Comparison of ENCODE assay signal across 12 cellular contexts in the genomic region with DNA sequence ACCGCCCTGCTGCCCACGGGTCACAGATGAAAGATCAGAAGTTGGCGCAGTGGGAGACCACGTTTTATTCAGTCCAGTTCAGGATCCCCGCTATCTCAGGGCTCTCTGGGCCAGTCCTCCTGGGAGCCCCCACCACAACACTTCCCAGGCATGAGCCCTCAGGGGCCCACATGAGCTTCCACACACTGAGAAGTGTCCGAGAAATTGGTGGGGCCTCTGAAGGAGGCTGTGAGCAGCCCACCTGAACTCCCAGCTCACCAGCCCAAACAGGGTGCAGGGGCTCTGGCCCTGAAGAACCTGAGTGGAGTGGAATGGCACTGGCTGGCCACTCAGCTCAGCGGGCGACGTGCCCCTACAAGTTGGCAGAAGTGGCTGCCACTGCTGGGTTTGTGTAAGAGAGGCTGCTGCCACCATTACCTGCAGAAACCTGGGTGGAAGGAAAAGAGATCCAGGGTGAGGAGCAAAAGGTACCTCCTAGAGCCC. TPM values are rescaled to one million over a fixed set of nuclear protein-coding genes. Genes with fewer than 3 reads are reported as not detected.
DNase-seq lines count a peak whose midpoint lies in the region; ATAC-seq, FAIRE-seq and TF ChIP-seq lines count a peak whose summit lies in the region.
"Had no signal": no experiment of that assay in that cellular context is flagged by ENCODE, and none has a peak within 500 bp of the region (broad histone marks: within the 10 kb centered on the region; RNA-seq: fewer than 3 reads in every experiment).

No MANE protein-coding gene starts in this region.

- intact Hi-C loops in kidney (cut with DNase I): no loop called here
- intact Hi-C loops in stomach (cut with DNase I; ENCODE audit: low total_unique reads): no loop called here

- CTCF ChIA-PET in WTC11 (lab: Charles Lee): interaction anchor here (1.1 to 4.5 kb wide), 10 partner anchors 8 to 187 kb away, joined by 3 to 39 read pairs (median 9); a partner anchor contains a TSS

- 0 out of 3 replicates have a peak, but pooled peaks cover 2% of the 10 kb centered on the region for H3K9me3 Mint-ChIP-seq in GM23338
- H3K9me3 Mint-ChIP-seq in WTC11: no peaks in the 10 kb centered on the region
- H3K9me3 Mint-ChIP-seq: CD8-positive, alpha-beta memory T cell had no signal

- POLR2A ChIA-PET in WTC11 (lab: Charles Lee): interaction anchor here (0.9 to 2.1 kb wide), 2 partner anchors 9 to 10 kb away, joined by 3 to 9 read pairs; no protein-coding TSS in a partner anchor

- H3K9me2 ChIP-seq in GM23338 (ENCODE audit: insufficient read depth): no peaks in the 10 kb centered on the region

- H2AFZ ChIP-seq in GM23338: no peak overlapping the region

- H3K36me3 Mint-ChIP-seq in GM23338 (ENCODE audit: low read depth) (peaks cover 23% of the 10 kb centered on the region), WTC11 (peaks cover 9% of the 10 kb centered on the region)

- FAIRE-seq in kidney (lab: Jason Lieb, UNC): no peak

- TF ChIP-seq CTCF in GM23338 (conservative IDR thresholded peaks at IDR 0.05; ENCODE audit: low read depth in 2 of 2) (no peak), WTC11 (IDR thresholded peaks at IDR 0.05) (no peak), kidney (IDR thresholded peaks at IDR 0.05; ENCODE audit: borderline replicate concordance, extremely low read depth, insufficient read depth) (no peak), stomach (IDR thresholded peaks at IDR 0.05) (no peak)

- no peaks in the 10 kb centered on the region for H3K79me2 ChIP-seq in GM23338 (replicated peaks; ENCODE audit: insufficient read depth)

- no peak overlapping the region for H3K4me3 ChIP-seq in GM23338
- peak overlapping the region in 1 of 2 donors; percentile 33 for H3K4me3 ChIP-seq in kidney (ENCODE audit: low read length in 2 of 2)
- H3K4me3 ChIP-seq in stomach: peak overlapping the region in 3 of 4 donors; percentile 11 to 50 (median 40)
- H3K4me3 ChIP-seq: cardiac muscle cell had no signal

- peak overlapping the region in 1 of 2 donors; percentile 51 for H3K9ac ChIP-seq in kidney (ENCODE audit: low read length in 2 of 2)

- H3K27ac ChIP-seq in GM23338 (ENCODE audit: low read depth): no peak overlapping the region
- H3K27ac ChIP-seq in kidney (ENCODE audit: low read depth in 2 of 2, low read length in 2 of 2): peak overlapping the region; percentile 67 to 79
- peak overlapping the region; percentile 72 to 90 (median 79) for H3K27ac ChIP-seq in stomach
- H3K27ac ChIP-seq: cardiac muscle cell had no signal

- WGBS in stomach, 5 donors: 25 to 55% (median 39%) methylated on average over 7 to 9 of the region's 9 CpGs

- H3K4me1 ChIP-seq in GM23338 (ENCODE audit: insufficient read depth): peaks cover 17% of the 10 kb centered on the region
- peaks cover 7 to 28% of the 10 kb centered on the region in 2 donors for H3K4me1 ChIP-seq in kidney (ENCODE audit: control insufficient read depth in 1 of 2, insufficient read depth in 1 of 2, low read depth in 1 of 2, low read length in 2 of 2)
- peaks cover 30 to 63% (median 44%) of the 10 kb centered on the region in 4 donors for H3K4me1 ChIP-seq in stomach

- H3K4me3 Mint-ChIP-seq in GM23338: peak overlapping the region; percentile 11; the same call in 1 of the 3 replicates
- H3K4me3 Mint-ChIP-seq in WTC11: no peak overlapping the region
- H3K4me3 Mint-ChIP-seq: CD8-positive, alpha-beta memory T cell had no signal

- H3K27me3 Mint-ChIP-seq in GM23338 (ENCODE audit: insufficient read depth, low read depth, poor library complexity) (peaks cover 20% of the 10 kb centered on the region), WTC11 (ENCODE audit: low read depth) (no peaks in the 10 kb centered on the region)
- H3K27me3 Mint-ChIP-seq: CD8-positive, alpha-beta memory T cell had no signal

- H3K27ac Mint-ChIP-seq in GM23338: peak overlapping the region; percentile 59
- peak overlapping the region; percentile 87 for H3K27ac Mint-ChIP-seq in WTC11

- TF ChIP-seq POLR2A in stomach (IDR thresholded peaks at IDR 0.05): no peak

- H3K9me3 ChIP-seq in kidney (ENCODE audit: control insufficient read depth in 1 of 2, low read length in 2 of 2) (no peaks in the 10 kb centered on the region), stomach (no peaks in the 10 kb centered on the region)

- no peaks in the 10 kb centered on the region for H3K36me3 ChIP-seq in GM23338 (ENCODE audit: insufficient read depth)
- H3K36me3 ChIP-seq in kidney (ENCODE audit: control insufficient read depth in 1 of 2, insufficient read depth in 2 of 2, low read length in 2 of 2): no peaks in the 10 kb centered on the region
- H3K36me3 ChIP-seq in stomach: peaks cover 0 to 6% (median 0%) of the 10 kb centered on the region in 4 donors
- H3K36me3 ChIP-seq: cardiac muscle cell had no signal

- H3K4me2 ChIP-seq in GM23338: peak overlapping the region; percentile 43; the same call in 1 of the 2 replicates

- H3F3A ChIP-seq in GM23338 (replicated peaks; ENCODE audit: low read depth): 0 out of 2 replicates have a peak, but pooled peaks cover 3% of the 10 kb centered on the region

- peaks cover 30% of the 10 kb centered on the region for H3K4me1 Mint-ChIP-seq in GM23338
- H3K4me1 Mint-ChIP-seq in WTC11: peaks cover 29% of the 10 kb centered on the region

- DNase-seq in GM23338 (ENCODE audit: low spot score) (no peak), WTC11 (ENCODE audit: low spot score) (no peak), kidney (peak; percentile 74), stomach (peak; percentile 28), NOMO-1 (lab: John Stamatoyannopoulos, UW; ENCODE audit: unreplicated experiment in 2 of 2) (no peak), activated T-cell treated with anti-CD3 and anti-CD28 coated beads for 4 hours (no peak)
- DNase-seq in activated effector memory CD4-positive, alpha-beta T cell treated with Interleukin-2 at 50 U/mL for 16 hours: no peak
- DNase-seq: hippocampal formation, mesenchymal stem cell, SIG-M5 had no signal

- no peak for TF ChIP-seq EP300 in stomach (IDR thresholded peaks at IDR 0.05)

- H3K27me3 ChIP-seq in GM23338 (ENCODE audit: insufficient read depth): no peaks in the 10 kb centered on the region
- no peaks in the 10 kb centered on the region for H3K27me3 ChIP-seq in stomach
- H3K27me3 ChIP-seq: cardiac muscle cell had no signal

- ATAC-seq in GM23338 (no peak), WTC11 (no peak)

- H4K20me1 ChIP-seq in GM23338 (replicated peaks; ENCODE audit: insufficient read depth): no peaks in the 10 kb centered on the region

TF ChIP-seq in GM23338, 12 proteins besides CTCF, POLR2A, EP300 and RAD21 (continues in another document):
- no peak for TF ChIP-seq POLR2AphosphoS5 (IDR thresholded peaks at IDR 0.05; ENCODE audit: low read depth)
- no peak for TF ChIP-seq NANOG (IDR thresholded peaks at IDR 0.05; ENCODE audit: borderline replicate concordance)

TF ChIP-seq in WTC11, 78 proteins besides CTCF, POLR2A, EP300 and RAD21 (continues in another document):
- TF ChIP-seq MXD4 (CRISPR knock-in tag; IDR thresholded peaks at IDR 0.05; ENCODE audit: borderline replicate concordance): no peak
- TF ChIP-seq, protein P1, sequence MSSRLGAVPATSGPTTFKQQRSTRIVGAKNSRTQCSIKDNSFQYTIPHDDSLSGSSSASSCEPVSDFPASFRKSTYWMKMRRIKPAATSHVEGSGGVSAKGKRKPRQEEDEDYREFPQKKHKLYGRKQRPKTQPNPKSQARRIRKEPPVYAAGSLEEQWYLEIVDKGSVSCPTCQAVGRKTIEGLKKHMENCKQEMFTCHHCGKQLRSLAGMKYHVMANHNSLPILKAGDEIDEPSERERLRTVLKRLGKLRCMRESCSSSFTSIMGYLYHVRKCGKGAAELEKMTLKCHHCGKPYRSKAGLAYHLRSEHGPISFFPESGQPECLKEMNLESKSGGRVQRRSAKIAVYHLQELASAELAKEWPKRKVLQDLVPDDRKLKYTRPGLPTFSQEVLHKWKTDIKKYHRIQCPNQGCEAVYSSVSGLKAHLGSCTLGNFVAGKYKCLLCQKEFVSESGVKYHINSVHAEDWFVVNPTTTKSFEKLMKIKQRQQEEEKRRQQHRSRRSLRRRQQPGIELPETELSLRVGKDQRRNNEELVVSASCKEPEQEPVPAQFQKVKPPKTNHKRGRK (CRISPR knock-in tag; IDR thresholded peaks at IDR 0.05; ENCODE audit: borderline replicate concordance): no peak

RNA-seq across cellular contexts. Expression of a gene that starts 12.2 kb away (rescaled TPM):
- total RNA-seq in GM23338 (2014; rRNA removed; shearing (Covaris generic)): 15.4 and 18.8 TPM in 2 replicates
- polyA plus RNA-seq in GM23338 (2016; fragmentation: Nextera tagmentation; extraction: Ambion mirVana): 7.4 and 8.1 TPM in 2 replicates
- total RNA-seq in WTC11 (2021): 20.3 to 22.1 TPM (median 21.4 TPM) in 3 replicates
- 2.1 TPM for total RNA-seq in kidney
- 0.28 TPM for polyA plus RNA-seq in kidney (ENCODE audit: insufficient read depth, low read depth, low replicate concordance)
- total RNA-seq in stomach: 10 to 100 TPM in 1 of 5 donors, 1 to 10 TPM in 1, under 1 TPM in 1, not detected in 2; 0.73 to 16.9 (median 5.4) TPM
- under 1 TPM; 0.58 to 0.68 (median 0.61) TPM for polyA plus RNA-seq in stomach

RNA-seq across cellular contexts. Expression of a gene that starts 12.7 kb away (rescaled TPM):
- 101 and 106 TPM in 2 replicates for total RNA-seq in GM23338 (2014; rRNA removed; shearing (Covaris generic))
- 579 and 628 TPM in 2 replicates for polyA plus RNA-seq in GM23338 (2016; fragmentation: Nextera tagmentation; extraction: Ambion mirVana)
- 104 to 161 TPM (median 147 TPM) in 3 replicates for total RNA-seq in WTC11 (2021)
- 198 TPM for total RNA-seq in kidney
- 351 TPM for polyA plus RNA-seq in kidney (ENCODE audit: insufficient read depth, low read depth, low replicate concordance)
- total RNA-seq in stomach: 100 to 1,000 TPM in 3 of 5 donors, 10 to 100 TPM in 2; 60.8 to 238 (median 133) TPM
- 100 to 1,000 TPM; 183 to 399 (median 242) TPM for polyA plus RNA-seq in stomach

RNA-seq across cellular contexts. Expression of a gene that starts 21.9 kb away (rescaled TPM):
- total RNA-seq in GM23338 (2014; rRNA removed; shearing (Covaris generic)): 1.2 and 6.3 TPM in 2 replicates
- 4.3 and 5.0 TPM in 2 replicates for polyA plus RNA-seq in GM23338 (2016; fragmentation: Nextera tagmentation; extraction: Ambion mirVana)
- 4.0 to 5.3 TPM (median 5.3 TPM) in 3 replicates for total RNA-seq in WTC11 (2021)
- 33.0 TPM for total RNA-seq in kidney
- polyA plus RNA-seq in kidney (ENCODE audit: insufficient read depth, low read depth, low replicate concordance): 21.4 TPM
- total RNA-seq in stomach: 10 to 100 TPM; 11.0 to 65.9 (median 25.4) TPM
- 10 to 100 TPM; 11.0 to 27.9 (median 17.8) TPM for polyA plus RNA-seq in stomach

RNA-seq across cellular contexts. Expression of a gene that starts 22.7 kb away (rescaled TPM):
- total RNA-seq in GM23338 (2014; rRNA removed; shearing (Covaris generic)): 66.7 and 77.7 TPM in 2 replicates
- polyA plus RNA-seq in GM23338 (2016; fragmentation: Nextera tagmentation; extraction: Ambion mirVana): 106 and 109 TPM in 2 replicates
- total RNA-seq in WTC11 (2021): 57.5 to 62.8 TPM (median 60.4 TPM) in 3 replicates
- total RNA-seq in kidney: 38.8 TPM
- polyA plus RNA-seq in kidney (ENCODE audit: insufficient read depth, low read depth, low replicate concordance): 86.9 TPM
- 10 to 100 TPM in 4 of 5 donors, 1 to 10 TPM in 1; 1.2 to 54.9 (median 25.2) TPM for total RNA-seq in stomach
- 10 to 100 TPM; 48.3 to 71.1 (median 58.2) TPM for polyA plus RNA-seq in stomach

RNA-seq across cellular contexts. Expression of a gene that starts 45.5 kb away (rescaled TPM):
- 13.6 and 19.2 TPM in 2 replicates for total RNA-seq in GM23338 (2014; rRNA removed; shearing (Covaris generic))
- polyA plus RNA-seq in GM23338 (2016; fragmentation: Nextera tagmentation; extraction: Ambion mirVana) (71.4 and 76.5 TPM in 2 replicates), kidney (ENCODE audit: insufficient read depth, low read depth, low replicate concordance) (237 TPM), stomach (100 to 1,000 TPM; 192 to 301 (median 220) TPM)
- total RNA-seq in WTC11 (2021) (70.6 to 79.8 TPM (median 73.5 TPM) in 3 replicates), kidney (84.4 TPM), stomach (10 to 100 TPM in 4 of 5 donors, not detected in 1; 13.3 to 51.3 (median 38.3) TPM)

Comparison
In these comparisons a context has a peak if more than half of its experiments do, and no peak if none do; other contexts are left out.
1. DNase-seq: peak in kidney (single experiment) and stomach (single experiment); none in GM23338 (single experiment), WTC11 (single experiment), NOMO-1 (0 of 2), activated effector memory CD4-positive, alpha-beta T cell treated with Interleukin-2 at 50 U/mL for 16 hours (single experiment) and activated T-cell treated with anti-CD3 and anti-CD28 coated beads for 4 hours (single experiment).